In the genomic region with DNA sequence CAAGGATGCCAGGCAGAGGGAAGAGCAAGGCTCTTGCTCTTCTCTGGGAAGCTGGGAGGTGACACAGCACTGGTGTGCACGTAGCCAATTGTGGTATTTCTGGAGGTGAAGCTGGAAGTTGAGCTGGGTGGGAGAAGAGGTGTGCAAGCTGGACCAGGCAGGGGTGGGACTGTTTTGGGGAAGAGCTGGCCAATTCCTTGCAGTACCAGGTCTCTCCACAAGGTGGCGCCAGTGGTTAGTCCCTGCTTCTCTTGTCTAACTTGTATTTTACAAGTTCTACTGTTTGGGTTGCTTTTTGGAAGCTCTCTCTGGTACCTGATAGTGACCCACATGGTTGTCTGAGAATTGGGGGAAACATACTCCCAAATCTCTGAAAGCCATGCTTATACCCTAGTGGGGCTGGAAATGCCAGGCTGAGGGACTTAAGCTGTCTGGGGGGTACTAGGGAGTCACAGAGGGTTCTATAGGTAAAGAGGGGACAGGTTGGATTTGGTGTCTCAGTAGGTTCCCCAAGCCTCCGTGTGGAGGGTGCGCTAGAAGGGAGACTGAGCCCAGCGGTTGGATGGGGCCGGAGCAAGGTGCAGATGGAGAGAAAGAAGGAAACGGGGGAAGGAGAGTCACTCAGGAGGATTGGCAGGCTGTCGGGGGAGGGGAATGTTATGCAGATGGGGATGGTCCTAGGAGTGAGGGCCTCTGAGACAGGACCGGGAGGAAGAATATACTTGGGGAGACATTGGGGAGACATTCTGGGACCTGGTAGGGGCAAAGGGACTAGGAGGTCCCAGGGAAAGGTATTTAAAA, we compare ENCODE assay signal across 8 cellular contexts. TPM values are rescaled to one million over a fixed set of nuclear protein-coding genes. Genes with fewer than 3 reads are reported as not detected.
A peak's percentile ranks its signal among the peaks of the same experiment; 100 is the strongest.
DNase-seq lines count a peak whose midpoint lies in the region; ATAC-seq and TF ChIP-seq lines count a peak whose summit lies in the region.

No MANE protein-coding gene starts in this region.

- peaks cover 51% of the 10 kb centered on the region for H3K4me1 Mint-ChIP-seq in GM23338

- TF ChIP-seq CTCF in BE2C (IDR thresholded peaks at IDR 0.05; ENCODE audit: low read depth, low read length) (peak; percentile 98), GM23338 (conservative IDR thresholded peaks at IDR 0.05; ENCODE audit: low read depth in 2 of 2) (peak; percentile 87 to 98), heart left ventricle (IDR thresholded peaks at IDR 0.05) (peak; percentile 90 to 99 (median 96)), gastrocnemius medialis (IDR thresholded peaks at IDR 0.05 in 4 of 5, conservative IDR thresholded peaks at IDR 0.05 in 1 of 5) (peak; percentile 96 to 98 (median 97))

- H3K9me3 ChIP-seq in BE2C: no peaks in the 10 kb centered on the region
- no peaks in the 10 kb centered on the region for H3K9me3 ChIP-seq in heart left ventricle
- no peaks in the 10 kb centered on the region for H3K9me3 ChIP-seq in gastrocnemius medialis

- H3K9me3 Mint-ChIP-seq in GM23338: peaks cover 3% of the 10 kb centered on the region; the same call in 1 of the 3 replicates

- 0 out of 2 replicates have a peak, but pooled peaks cover 4% of the 10 kb centered on the region for H3F3A ChIP-seq in GM23338 (replicated peaks; ENCODE audit: low read depth)

- no peak overlapping the region; the same call in 2 of the 3 replicates for H3K4me3 Mint-ChIP-seq in GM23338

- H3K36me3 Mint-ChIP-seq in GM23338 (ENCODE audit: low read depth): peaks cover 6% of the 10 kb centered on the region; the same call in 2 of the 3 replicates

- H3K27ac ChIP-seq in GM23338 (ENCODE audit: low read depth): no peak overlapping the region
- H3K27ac ChIP-seq in heart left ventricle: no peak overlapping the region
- H3K27ac ChIP-seq in gastrocnemius medialis: peak overlapping the region; percentile 97 to 98 (median 98)

- H3K27me3 ChIP-seq in BE2C: no peaks in the 10 kb centered on the region
- no peaks in the 10 kb centered on the region for H3K27me3 ChIP-seq in GM23338 (ENCODE audit: insufficient read depth)
- H3K27me3 ChIP-seq in heart left ventricle: no peaks in the 10 kb centered on the region
- H3K27me3 ChIP-seq in gastrocnemius medialis: no peaks in the 10 kb centered on the region

- no peak for ATAC-seq in GM23338
- ATAC-seq in heart left ventricle: no peak
- no peak for ATAC-seq in gastrocnemius medialis
- no peak for ATAC-seq in HG03460 (IDR thresholded peaks at IDR 0.05; ENCODE audit: unreplicated experiment)

- H3K27ac Mint-ChIP-seq in GM23338: peak overlapping the region; percentile 61; the same call in 1 of the 2 replicates

- no peaks in the 10 kb centered on the region; the same call in 1 of the 2 replicates for H4K20me1 ChIP-seq in GM23338 (replicated peaks; ENCODE audit: insufficient read depth)

- no peaks in the 10 kb centered on the region for H3K36me3 ChIP-seq in BE2C
- no peaks in the 10 kb centered on the region for H3K36me3 ChIP-seq in GM23338 (ENCODE audit: insufficient read depth)
- H3K36me3 ChIP-seq in heart left ventricle: no peaks in the 10 kb centered on the region
- no peaks in the 10 kb centered on the region for H3K36me3 ChIP-seq in gastrocnemius medialis

- H3K27me3 Mint-ChIP-seq in GM23338 (ENCODE audit: insufficient read depth, low read depth, poor library complexity): peaks cover 15% of the 10 kb centered on the region

- DNase-seq in BE2C (peak; percentile 50), GM23338 (ENCODE audit: low spot score) (peak; percentile 73), RPMI8226 (peak; percentile 25), heart left ventricle (peak in 3 of 5 donors; percentile 49 to 55 (median 54)), gastrocnemius medialis (peak in 1 of 2 donors; percentile 68), DMS153 treated with DMSO at 0.1 percent for 48 hours (lab: John Stamatoyannopoulos, UW; ENCODE audit: unreplicated experiment) (no peak)
- peak; percentile 58 for DNase-seq in activated naive CD4-positive, alpha-beta T cell treated with anti-CD3 and anti-CD28 coated beads, Interleukin-2, amount 50 U/mL, for 16 hours

- TF ChIP-seq POLR2A in heart left ventricle (IDR thresholded peaks at IDR 0.05): no peak
- TF ChIP-seq POLR2A in gastrocnemius medialis (IDR thresholded peaks at IDR 0.05): no peak

- in situ Hi-C loops in gastrocnemius medialis (cut with MboI; ENCODE audit: low sequenced_read_pairs in 4 of 4): loop anchor here in 1 of 4 donors (10.0 kb wide), 1 partner anchor 50 kb away; no protein-coding TSS in a partner anchor

- H3K4me1 ChIP-seq in BE2C: no peaks in the 10 kb centered on the region; the same call in 1 of the 2 replicates
- peaks cover 38% of the 10 kb centered on the region for H3K4me1 ChIP-seq in GM23338 (ENCODE audit: insufficient read depth)
- H3K4me1 ChIP-seq in heart left ventricle: peaks cover 0 to 47% (median 29%) of the 10 kb centered on the region in 12 donors
- H3K4me1 ChIP-seq in gastrocnemius medialis: peaks cover 59 to 63% of the 10 kb centered on the region in 2 donors

- no peak overlapping the region for H3K4me3 ChIP-seq in BE2C (ENCODE audit: low read depth, low read length)
- no peak overlapping the region for H3K4me3 ChIP-seq in GM23338
- H3K4me3 ChIP-seq in heart left ventricle: no peak overlapping the region
- no peak overlapping the region for H3K4me3 ChIP-seq in gastrocnemius medialis

- no peaks in the 10 kb centered on the region for H3K9me2 ChIP-seq in GM23338 (ENCODE audit: insufficient read depth)

- H3K4me2 ChIP-seq in GM23338: no peak overlapping the region; the same call in 1 of the 2 replicates

- WGBS in heart left ventricle, 4 donors: 58 to 60% (median 59%) methylated on average over 9 of the region's 9 CpGs

- H2AFZ ChIP-seq in GM23338: no peak overlapping the region

- peaks cover 17% of the 10 kb centered on the region; the same call in 1 of the 2 replicates for H3K79me2 ChIP-seq in GM23338 (replicated peaks; ENCODE audit: insufficient read depth)

- intact Hi-C loops in heart left ventricle (cut with DNase I) (loop anchor here in 6 of 10 donors (2.0 to 10.0 kb wide), 5 partner anchors 46 to 220 kb away; a partner anchor contains a TSS), gastrocnemius medialis (cut with DNase I; ENCODE audit: low total_unique reads) (loop anchor here (1.0 to 5.0 kb wide), 4 partner anchors 22 to 713 kb away; a partner anchor contains a TSS)

TF ChIP-seq in GM23338, 12 proteins besides CTCF, POLR2A, EP300 and RAD21 (continues in another document):
- TF ChIP-seq EZH2phosphoT487 (IDR thresholded peaks at IDR 0.05; ENCODE audit: unreplicated experiment) (no peak), NANOG (IDR thresholded peaks at IDR 0.05; ENCODE audit: borderline replicate concordance) (no peak)

RNA-seq across cellular contexts. Expression of a gene that starts 3.0 kb away (rescaled TPM):
- not detected for polyA plus RNA-seq in BE2C (2012; ENCODE audit: insufficient read depth, insufficient read length, low read depth)
- 16.2 and 17.4 TPM in 2 replicates for total RNA-seq in GM23338 (2014; rRNA removed; shearing (Covaris generic))
- polyA plus RNA-seq in GM23338 (2016; fragmentation: Nextera tagmentation; extraction: Ambion mirVana): 14.0 and 14.6 TPM in 2 replicates
- 10 to 100 TPM in 1 of 9 donors, 1 to 10 TPM in 8; 1.1 to 13.4 (median 3.3) TPM for total RNA-seq in heart left ventricle
- 1 to 10 TPM in 1 of 2 donors, under 1 TPM in 1; 0.80 to 1.4 TPM for polyA plus RNA-seq in heart left ventricle
- 10 to 100 TPM in 3 of 4 donors, 1 to 10 TPM in 1; 9.1 to 24.0 (median 17.1) TPM for total RNA-seq in gastrocnemius medialis

RNA-seq across cellular contexts. Expression of a gene that starts 14.2 kb away (rescaled TPM):
- polyA plus RNA-seq in BE2C (2012; ENCODE audit: insufficient read depth, insufficient read length, low read depth): 3.0 TPM
- total RNA-seq in GM23338 (2014; rRNA removed; shearing (Covaris generic)): 3.4 and 4.8 TPM in 2 replicates
- polyA plus RNA-seq in GM23338 (2016; fragmentation: Nextera tagmentation; extraction: Ambion mirVana) (1.7 and 1.8 TPM in 2 replicates), heart left ventricle (10 to 100 TPM; 19.7 to 64.4 TPM)
- total RNA-seq in heart left ventricle (10 to 100 TPM; 22.1 to 68.3 (median 32.4) TPM), gastrocnemius medialis (100 to 1,000 TPM; 194 to 469 (median 289) TPM)

RNA-seq across cellular contexts. Expression of a gene that starts 44.4 kb away (rescaled TPM):
- 149 TPM for polyA plus RNA-seq in BE2C (2012; ENCODE audit: insufficient read depth, insufficient read length, low read depth)
- total RNA-seq in GM23338 (2014; rRNA removed; shearing (Covaris generic)): 141 and 174 TPM in 2 replicates
- 122 and 125 TPM in 2 replicates for polyA plus RNA-seq in GM23338 (2016; fragmentation: Nextera tagmentation; extraction: Ambion mirVana)
- total RNA-seq in heart left ventricle: 10 to 100 TPM; 21.8 to 64.5 (median 29.0) TPM
- polyA plus RNA-seq in heart left ventricle: 10 to 100 TPM; 31.3 to 36.3 TPM
- 10 to 100 TPM; 38.8 to 45.1 (median 43.7) TPM for total RNA-seq in gastrocnemius medialis

Comparison
In these comparisons a context has a peak if more than half of its experiments do, and no peak if none do; other contexts are left out.
1. H3K27ac ChIP-seq: peak in gastrocnemius medialis (4 of 4); none in GM23338 (single experiment) and heart left ventricle (0 of 12).
2. Peak in every context shown above with its lines, with median percentiles within 50 percentile points of each other: CTCF ChIP-seq.